In genomic region chr11:12189543-12190235, GRCh38 we compare ENCODE assay signal across 11 cellular contexts.
DNase-seq lines count a peak whose midpoint lies in the region; ATAC-seq and TF ChIP-seq lines count a peak whose summit lies in the region.
"Had no signal": no experiment of that assay in that cellular context is flagged by ENCODE, and none has a peak within 500 bp of the region (broad histone marks: within the 10 kb centered on the region; RNA-seq: fewer than 3 reads in every experiment).

No MANE protein-coding gene starts in this region.

- H3K4me1 ChIP-seq in RWPE2 (ENCODE audit: insufficient read depth, poor library complexity, severe bottlenecking), result peaks cover 27% of the 10 kb centered on the region
- peaks cover 40 to 60% of the 10 kb centered on the region in 2 donors for H3K4me1 ChIP-seq in ascending aorta
- H3K4me1 ChIP-seq in Karpas-422 (ENCODE audit: low read length), result no peaks in the 10 kb centered on the region

- TF ChIP-seq CTCF in RWPE2 (IDR thresholded peaks at IDR 0.05; ENCODE audit: poor library complexity, severe bottlenecking) (peak; percentile 26), ascending aorta (IDR thresholded peaks at IDR 0.05) (peak; percentile 36 to 43 (median 39))

- no peaks in the 10 kb centered on the region for H4K20me1 ChIP-seq in Karpas-422 (ENCODE audit: insufficient read depth, low read depth, low read length)

- H3K4me3 ChIP-seq in RWPE2 (ENCODE audit: severe bottlenecking) (no peak overlapping the region), ascending aorta (peak overlapping the region in 1 of 2 donors; percentile 28), Karpas-422 (ENCODE audit: low read length) (no peak overlapping the region)
- H3K4me3 ChIP-seq: SK-N-MC had no signal

- intact Hi-C loops in ascending aorta (cut with DNase I), result no loop called here

- H3K27me3 ChIP-seq in RWPE2 (ENCODE audit: insufficient read depth, poor library complexity, severe bottlenecking) (no peaks in the 10 kb centered on the region), ascending aorta (no peaks in the 10 kb centered on the region), Karpas-422 (ENCODE audit: low read length) (no peaks in the 10 kb centered on the region)

- H3K4me2 ChIP-seq in Karpas-422 (ENCODE audit: low read depth, low read length, poor library complexity, severe bottlenecking), result no peak overlapping the region
- H3K4me2 ChIP-seq: KMS-11 had no signal

- H3K9ac ChIP-seq in Karpas-422 (ENCODE audit: low read length), result no peak overlapping the region
- H3K9ac ChIP-seq: KMS-11 had no signal

- no peak for DNase-seq in activated CD4-positive, CD25-positive, alpha-beta regulatory T cell treated with anti-CD3 and anti-CD28 coated beads, Interleukin-2, amount 50 U/mL, for 72 hours
- DNase-seq in RWPE2 (ENCODE audit: low spot score), result peak; percentile 95
- peak in 1 of 2 donors; percentile 85 for DNase-seq in ascending aorta (ENCODE audit: low spot score in 2 of 2)
- DNase-seq in stimulated activated naive CD4-positive, alpha-beta T cell treated with Interleukin-2 at 50 U/mL for 16 hours (lab: John Stamatoyannopoulos, UW), result peak; percentile 53
- no peak for DNase-seq in Karpas-422
- no peak for DNase-seq in NK-92 treated with Interleukin-12 subunit alpha and Interleukin-12 subunit beta, amount 100 ng/mL, for 24 hours (lab: John Stamatoyannopoulos, UW)
- DNase-seq in SW 1271 (lab: John Stamatoyannopoulos, UW), result no peak
- DNase-seq: nephron progenitor cell had no signal

- no peaks in the 10 kb centered on the region for H3K79me2 ChIP-seq in Karpas-422 (ENCODE audit: low read length)

- H3K27ac ChIP-seq in RWPE2 (ENCODE audit: poor library complexity, severe bottlenecking) (peak overlapping the region; percentile 99), ascending aorta (peak overlapping the region; percentile 68 to 70), Karpas-422 (ENCODE audit: low read length) (no peak overlapping the region)
- H3K27ac ChIP-seq: KMS-11, SK-N-MC had no signal

- H3K36me3 ChIP-seq in RWPE2 (ENCODE audit: low read depth) (peaks cover 47% of the 10 kb centered on the region), ascending aorta (peaks cover 12 to 28% of the 10 kb centered on the region in 2 donors), Karpas-422 (ENCODE audit: insufficient read depth, low read length) (no peaks in the 10 kb centered on the region)

- no peaks in the 10 kb centered on the region for H3K9me2 ChIP-seq in Karpas-422 (replicated peaks; ENCODE audit: insufficient read depth, low read length)

- H2AFZ ChIP-seq in Karpas-422 (ENCODE audit: low read length), result no peak overlapping the region

- H3K9me3 ChIP-seq in RWPE2 (ENCODE audit: severe bottlenecking) (no peaks in the 10 kb centered on the region), ascending aorta (no peaks in the 10 kb centered on the region), Karpas-422 (ENCODE audit: low read length) (no peaks in the 10 kb centered on the region)

- ATAC-seq in activated CD4-positive, CD25-positive, alpha-beta regulatory T cell treated with anti-CD3 and anti-CD28 coated beads, Interleukin-2, amount 50 U/mL, for 24 hours, result peak; percentile 71 to 75
- peak; percentile 95 for ATAC-seq in RWPE2 (ENCODE audit: low read depth)

Comparison
In these comparisons a context has a peak if more than half of its experiments do, and no peak if none do; other contexts are left out.
1. DNase-seq: peak in RWPE2 (single experiment) and stimulated activated naive CD4-positive, alpha-beta T cell treated with Interleukin-2 at 50 U/mL for 16 hours (single experiment); none in activated CD4-positive, CD25-positive, alpha-beta regulatory T cell treated with anti-CD3 and anti-CD28 coated beads, Interleukin-2, amount 50 U/mL, for 72 hours (single experiment), Karpas-422 (single experiment), NK-92 treated with Interleukin-12 subunit alpha and Interleukin-12 subunit beta, amount 100 ng/mL, for 24 hours (single experiment) and SW 1271 (0 of 2).